23 cellular contexts compared by ENCODE assay signal in genomic region chr7:127946847-127947246, GRCh38.
"Had no signal": no experiment of that assay in that cellular context is flagged by ENCODE, and none has a peak within 500 bp of the region (broad histone marks: within the 10 kb centered on the region; RNA-seq: fewer than 3 reads in every experiment).

No MANE protein-coding gene starts in this region.

- H3K4me2 ChIP-seq: hepatocyte had no signal

- H3K9me3 Mint-ChIP-seq: dendritic cell treated with granulocyte-macrophage colony-stimulating factor and Interleukin-4, amounts not matched to agents 40 ng/mL and 50 ng/mL, for 4 days; nephron; stimulated activated naive CD8-positive, alpha-beta T cell treated with anti-CD3 and anti-CD28 coated beads, Interleukin-15, amount 100 ng/mL, for 72 hours; T-helper 1 cell treated with Interleukin-12 subunit alpha and Interleukin-12 subunit beta and Interleukin-4 antibody, amounts not matched to agents 30 μg/mL and 1 μg/mL, for 36 hours had no signal

- H3K27me3 ChIP-seq: ascending aorta, esophagus squamous epithelium, foreskin keratinocyte, hepatocyte, suprapubic skin, transverse colon, uterus had no signal

- H3K27ac ChIP-seq: ascending aorta, esophagus squamous epithelium, foreskin keratinocyte, hepatocyte, skin epidermis, suprapubic skin, transverse colon, uterus had no signal

- H3K4me3 Mint-ChIP-seq: dendritic cell treated with granulocyte-macrophage colony-stimulating factor and Interleukin-4, amounts not matched to agents 40 ng/mL and 50 ng/mL, for 4 days; nephron; stimulated activated naive CD8-positive, alpha-beta T cell treated with anti-CD3 and anti-CD28 coated beads, Interleukin-15, amount 100 ng/mL, for 72 hours; T-helper 1 cell treated with Interleukin-12 subunit alpha and Interleukin-12 subunit beta and Interleukin-4 antibody, amounts not matched to agents 30 μg/mL and 1 μg/mL, for 36 hours had no signal

- H3K4me1 Mint-ChIP-seq: stimulated activated naive CD8-positive, alpha-beta T cell treated with anti-CD3 and anti-CD28 coated beads, Interleukin-15, amount 100 ng/mL, for 72 hours had no signal

- H3K27me3 Mint-ChIP-seq: dendritic cell treated with granulocyte-macrophage colony-stimulating factor and Interleukin-4, amounts not matched to agents 40 ng/mL and 50 ng/mL, for 4 days; stimulated activated naive CD8-positive, alpha-beta T cell treated with anti-CD3 and anti-CD28 coated beads, Interleukin-15, amount 100 ng/mL, for 72 hours had no signal

- H3K27ac Mint-ChIP-seq: dendritic cell treated with granulocyte-macrophage colony-stimulating factor and Interleukin-4, amounts not matched to agents 40 ng/mL and 50 ng/mL, for 4 days; stimulated activated naive CD8-positive, alpha-beta T cell treated with anti-CD3 and anti-CD28 coated beads, Interleukin-15, amount 100 ng/mL, for 72 hours; T-helper 1 cell treated with Interleukin-12 subunit alpha and Interleukin-12 subunit beta and Interleukin-4 antibody, amounts not matched to agents 30 μg/mL and 1 μg/mL, for 36 hours had no signal

- H3K9me3 ChIP-seq: ascending aorta, esophagus squamous epithelium, suprapubic skin, transverse colon, uterus had no signal

- H3K36me3 ChIP-seq: ascending aorta, suprapubic skin, transverse colon, uterus had no signal

- DNase-seq: activated CD4-positive, alpha-beta T cell treated with anti-CD3 and anti-CD28 coated beads, Interleukin-2, amount 50 U/mL, for 1 hour; activated CD8-positive, alpha-beta memory T cell treated with anti-CD3 and anti-CD28 coated beads for 24 hours; activated CD8-positive, alpha-beta memory T cell treated with anti-CD3 and anti-CD28 coated beads, Interleukin-2, amount 50 U/mL, for 48 hours; activated effector memory CD4-positive, alpha-beta T cell treated with Interleukin-2 at 50 U/mL for 16 hours; activated naive CD4-positive, alpha-beta T cell treated with anti-CD3 and anti-CD28 coated beads, Interleukin-2, amount 50 U/mL, for 16 hours; activated T-cell treated with anti-CD3 and anti-CD28 coated beads, Interleukin-2, amount 50 U/mL, for 48 hours; effector memory CD4-positive, alpha-beta T cell; esophagus squamous epithelium; foreskin keratinocyte; left colon; midbrain; stimulated activated CD4-positive, alpha-beta T cell treated with anti-CD3 and anti-CD28 coated beads, Interleukin-15, amount 100 ng/mL, for 24 hours; stimulated activated CD4-positive, alpha-beta T cell treated with anti-CD3 and anti-CD28 coated beads, Interleukin-4, amount 100 ng/mL, for 1 hour; stimulated activated naive CD8-positive, alpha-beta T cell treated with anti-CD3 and anti-CD28 coated beads, Interleukin-15, amount 100 ng/mL, for 72 hours; transverse colon; uterus had no signal

- H3K4me3 ChIP-seq: ascending aorta, esophagus squamous epithelium, hepatocyte, skin epidermis, suprapubic skin, transverse colon, uterus had no signal

- H3K4me1 ChIP-seq: ascending aorta, foreskin keratinocyte, suprapubic skin, transverse colon, uterus had no signal

- H2AFZ ChIP-seq: hepatocyte had no signal
